In genomic region chr20:55586626-55587025, GRCh38 we compare ENCODE assay signal across 23 cellular contexts.
DNase-seq lines count a peak whose midpoint lies in the region; TF ChIP-seq lines count a peak whose summit lies in the region.
"Had no signal": no experiment of that assay in that cellular context is flagged by ENCODE, and none has a peak within 500 bp of the region (broad histone marks: within the 10 kb centered on the region; RNA-seq: fewer than 3 reads in every experiment).

No MANE protein-coding gene starts in this region.

- H3K36me3 ChIP-seq in WERI-Rb-1 (no peaks in the 10 kb centered on the region), neural cell (ENCODE audit: insufficient read depth, low read length) (no peaks in the 10 kb centered on the region)
- H3K36me3 ChIP-seq: BLaER1 treated with 17β-estradiol and CSF1 and Interleukin-3, amounts not matched to agents 10 nM and 100 nM; MG63 had no signal

- H3K9me2 ChIP-seq in neural cell (ENCODE audit: insufficient read depth, low read length) = no peaks in the 10 kb centered on the region

- H3K9ac ChIP-seq in neural cell (ENCODE audit: low read length) = no peak overlapping the region
- H3K9ac ChIP-seq: BLaER1 treated with 17β-estradiol and CSF1 and Interleukin-3, amounts not matched to agents 10 nM and 100 nM had no signal

- no peak overlapping the region for H2AFZ ChIP-seq in neural cell (ENCODE audit: low read depth, low read length)

- no peak overlapping the region for H3K4me3 ChIP-seq in WERI-Rb-1 (ENCODE audit: low read depth, low read length)
- H3K4me3 ChIP-seq in neural cell (ENCODE audit: low read length) = no peak overlapping the region
- H3K4me3 ChIP-seq: BLaER1 treated with 17β-estradiol and CSF1 and Interleukin-3, amounts not matched to agents 10 nM and 100 nM; MG63 had no signal

- TF ChIP-seq CTCF in WERI-Rb-1 (IDR thresholded peaks at IDR 0.05; ENCODE audit: low read depth, low read length) (no peak), neural cell (IDR thresholded peaks at IDR 0.05; ENCODE audit: poor library complexity, severe bottlenecking) (no peak)

- H3K27me3 ChIP-seq in WERI-Rb-1 (ENCODE audit: insufficient read depth, low read depth, severe bottlenecking) = peaks cover 14% of the 10 kb centered on the region
- no peaks in the 10 kb centered on the region for H3K27me3 ChIP-seq in neural cell (ENCODE audit: insufficient read depth, low read depth, low read length)
- H3K27me3 ChIP-seq: BLaER1 treated with 17β-estradiol and CSF1 and Interleukin-3, amounts not matched to agents 10 nM and 100 nM; MG63 had no signal

- TF ChIP-seq RAD21 in neural cell (conservative IDR thresholded peaks at IDR 0.05) = no peak

- H3K27me3 Mint-ChIP-seq in activated T-helper 1 cell treated with anti-CD3 and anti-CD28 coated beads, Interleukin-12 subunit alpha, Interleukin-12 subunit beta, Interleukin-2, Interleukin-4 antibody, amounts not matched to agents 30 ng/mL and 10 ng/mL and 1 ng/mL, durations not matched to agents 14 hours and 24 hours and 36 hours (ENCODE audit: insufficient read depth) = no peaks in the 10 kb centered on the region
- H3K27me3 Mint-ChIP-seq: CD4-positive, alpha-beta T cell had no signal

- H3K9me3 ChIP-seq in WERI-Rb-1 (ENCODE audit: severe bottlenecking) (no peaks in the 10 kb centered on the region), neural cell (ENCODE audit: low read length) (no peaks in the 10 kb centered on the region)
- H3K9me3 ChIP-seq: BLaER1 treated with 17β-estradiol and CSF1 and Interleukin-3, amounts not matched to agents 10 nM and 100 nM; MG63 had no signal

- no peaks in the 10 kb centered on the region for H3K79me2 ChIP-seq in neural cell (replicated peaks; ENCODE audit: insufficient read depth, low read length)

- TF ChIP-seq EP300 in neural cell (conservative IDR thresholded peaks at IDR 0.05; ENCODE audit: poor library complexity, severe bottlenecking) = no peak

- H3K9me3 Mint-ChIP-seq in activated T-helper 1 cell treated with anti-CD3 and anti-CD28 coated beads, Interleukin-12 subunit alpha, Interleukin-12 subunit beta, Interleukin-2, Interleukin-4 antibody, amounts not matched to agents 30 ng/mL and 10 ng/mL and 1 ng/mL, durations not matched to agents 14 hours and 24 hours and 36 hours = peaks cover 5% of the 10 kb centered on the region

- H3K36me3 Mint-ChIP-seq in activated T-helper 1 cell treated with anti-CD3 and anti-CD28 coated beads, Interleukin-12 subunit alpha, Interleukin-12 subunit beta, Interleukin-2, Interleukin-4 antibody, amounts not matched to agents 30 ng/mL and 10 ng/mL and 1 ng/mL, durations not matched to agents 14 hours and 24 hours and 36 hours (ENCODE audit: low read depth) = no peaks in the 10 kb centered on the region

- no peaks in the 10 kb centered on the region for H3F3A ChIP-seq in neural cell (ENCODE audit: insufficient read depth, low read length, poor library complexity, severe bottlenecking)

- DNase-seq in D341Med (ENCODE audit: low spot score) (peak; percentile 18), NCI-H146 treated with DMSO at 0.1 percent for 48 hours (lab: John Stamatoyannopoulos, UW; ENCODE audit: unreplicated experiment) (peak; percentile 65), WERI-Rb-1 (peak; percentile 15), NCI-H2171 (lab: John Stamatoyannopoulos, UW) (no peak), pons (ENCODE audit: low spot score) (no peak)
- DNase-seq in activated T-helper 1 cell treated with anti-CD3 and anti-CD28 coated beads, Interleukin-12 subunit alpha, Interleukin-12 subunit beta, Interleukin-2, Interleukin-4 antibody, amounts not matched to agents 30 ng/mL and 10 ng/mL and 1 ng/mL, durations not matched to agents 14 hours and 24 hours and 36 hours (ENCODE audit: low spot score) = no peak
- DNase-seq in stimulated activated CD4-positive, alpha-beta T cell treated with anti-CD3 and anti-CD28 coated beads, Interleukin-2, amount 100 ng/mL, for 48 hours = no peak
- DNase-seq: CD4-positive, alpha-beta T cell; DMS79; EL; GF-D8; IMR-90; KG1; MG63; NCI-H187 treated with DMSO at 0.1 percent for 48 hours; NCI-H2107; NCI-H446; NCI-H524 treated with DMSO at 0.1 percent for 48 hours; NK-92 treated with Interleukin-12 subunit alpha and Interleukin-12 subunit beta, amount 100 ng/mL, for 24 hours; Right ventricle myocardium superior; RPMI8226 had no signal

- H3K27ac Mint-ChIP-seq in activated T-helper 1 cell treated with anti-CD3 and anti-CD28 coated beads, Interleukin-12 subunit alpha, Interleukin-12 subunit beta, Interleukin-2, Interleukin-4 antibody, amounts not matched to agents 30 ng/mL and 10 ng/mL and 1 ng/mL, durations not matched to agents 14 hours and 24 hours and 36 hours = no peak overlapping the region
- H3K27ac Mint-ChIP-seq: CD4-positive, alpha-beta T cell had no signal

- no peak overlapping the region for H3K4me3 Mint-ChIP-seq in activated T-helper 1 cell treated with anti-CD3 and anti-CD28 coated beads, Interleukin-12 subunit alpha, Interleukin-12 subunit beta, Interleukin-2, Interleukin-4 antibody, amounts not matched to agents 30 ng/mL and 10 ng/mL and 1 ng/mL, durations not matched to agents 14 hours and 24 hours and 36 hours
- H3K4me3 Mint-ChIP-seq: CD4-positive, alpha-beta T cell had no signal

- H3K27ac ChIP-seq in WERI-Rb-1 = no peak overlapping the region
- no peak overlapping the region for H3K27ac ChIP-seq in neural cell (ENCODE audit: low read length)
- H3K27ac ChIP-seq: BLaER1 treated with 17β-estradiol and CSF1 and Interleukin-3, amounts not matched to agents 10 nM and 100 nM had no signal

- H3K4me2 ChIP-seq in neural cell (ENCODE audit: low read length) = no peak overlapping the region
- H3K4me2 ChIP-seq: BLaER1 treated with 17β-estradiol and CSF1 and Interleukin-3, amounts not matched to agents 10 nM and 100 nM had no signal

- no peaks in the 10 kb centered on the region for H3K4me1 Mint-ChIP-seq in activated T-helper 1 cell treated with anti-CD3 and anti-CD28 coated beads, Interleukin-12 subunit alpha, Interleukin-12 subunit beta, Interleukin-2, Interleukin-4 antibody, amounts not matched to agents 30 ng/mL and 10 ng/mL and 1 ng/mL, durations not matched to agents 14 hours and 24 hours and 36 hours (ENCODE audit: low read depth)

- H4K20me1 ChIP-seq in neural cell (ENCODE audit: insufficient read depth) = no peaks in the 10 kb centered on the region
- H4K20me1 ChIP-seq: BLaER1 treated with 17β-estradiol and CSF1 and Interleukin-3, amounts not matched to agents 10 nM and 100 nM had no signal

- intact Hi-C loops in activated T-helper 1 cell treated with anti-CD3 and anti-CD28 coated beads, Interleukin-12 subunit alpha, Interleukin-12 subunit beta, Interleukin-2, Interleukin-4 antibody, amounts not matched to agents 30 ng/mL and 10 ng/mL and 1 ng/mL, durations not matched to agents 14 hours and 24 hours and 36 hours (cut with micrococcal nuclease) = no loop called here

TF ChIP-seq in neural cell, 6 proteins besides CTCF, POLR2A, EP300 and RAD21:
- TF ChIP-seq REST (IDR thresholded peaks at IDR 0.05; ENCODE audit: borderline replicate concordance) (peak; percentile 4), EZH2 (IDR thresholded peaks at IDR 0.05; ENCODE audit: borderline replicate concordance, insufficient read depth, low read length, poor library complexity, severe bottlenecking) (no peak)
TF ChIP-seq in neural cell: peak in this region for 1.

Comparison
In these comparisons a context has a peak if more than half of its experiments do, and no peak if none do; other contexts are left out.
1. DNase-seq: peak in D341Med (single experiment), NCI-H146 treated with DMSO at 0.1 percent for 48 hours (single experiment) and WERI-Rb-1 (single experiment); none in activated T-helper 1 cell treated with anti-CD3 and anti-CD28 coated beads, Interleukin-12 subunit alpha, Interleukin-12 subunit beta, Interleukin-2, Interleukin-4 antibody, amounts not matched to agents 30 ng/mL and 10 ng/mL and 1 ng/mL, durations not matched to agents 14 hours and 24 hours and 36 hours (single experiment), NCI-H2171 (single experiment), pons (single experiment) and stimulated activated CD4-positive, alpha-beta T cell treated with anti-CD3 and anti-CD28 coated beads, Interleukin-2, amount 100 ng/mL, for 48 hours (0 of 2).